In genomic region chr17:35460354-35460851, GRCh38 we compare ENCODE assay signal across 9 cellular contexts. TPM values are rescaled to one million over a fixed set of nuclear protein-coding genes. Genes with fewer than 3 reads are reported as not detected.
A peak's percentile ranks its signal among the peaks of the same experiment; 100 is the strongest.
DNase-seq lines count a peak whose midpoint lies in the region; ATAC-seq and TF ChIP-seq lines count a peak whose summit lies in the region.
"Had no signal": no experiment of that assay in that cellular context is flagged by ENCODE, and none has a peak within 500 bp of the region (broad histone marks: within the 10 kb centered on the region; RNA-seq: fewer than 3 reads in every experiment).

No MANE protein-coding gene starts in this region.

- no peak for TF ChIP-seq RAD21 in Ishikawa (IDR thresholded peaks at IDR 0.05; ENCODE audit: low read depth)

- no peak for TF ChIP-seq CTCF in DOHH2 (IDR thresholded peaks at IDR 0.05; ENCODE audit: low read depth, low read length, poor library complexity, severe bottlenecking)
- TF ChIP-seq CTCF in activated CD8-positive, alpha-beta T cell treated with anti-CD3 and anti-CD28 coated beads for 36 hours (IDR thresholded peaks at IDR 0.05): no peak
- TF ChIP-seq CTCF in psoas muscle (IDR thresholded peaks at IDR 0.05): no peak

- H3K27ac Mint-ChIP-seq in activated CD8-positive, alpha-beta T cell treated with anti-CD3 and anti-CD28 coated beads for 36 hours: peak overlapping the region; percentile 75

- H3K36me3 ChIP-seq in DOHH2 (ENCODE audit: control insufficient read depth, low read length) (no peaks in the 10 kb centered on the region), psoas muscle (ENCODE audit: insufficient read depth in 1 of 2, low read depth in 1 of 2) (no peaks in the 10 kb centered on the region)

- H3K4me1 Mint-ChIP-seq in activated CD8-positive, alpha-beta T cell treated with anti-CD3 and anti-CD28 coated beads for 36 hours (ENCODE audit: low read depth): peaks cover 17% of the 10 kb centered on the region

- 4 to 5% (median 4%) methylated on average over 33 to 44 of the region's 44 CpGs for WGBS in psoas muscle, 3 donors

- peaks cover 28% of the 10 kb centered on the region for H3K9me3 Mint-ChIP-seq in activated CD8-positive, alpha-beta T cell treated with anti-CD3 and anti-CD28 coated beads for 36 hours

- H4K20me1 ChIP-seq in DOHH2 (ENCODE audit: control insufficient read depth, insufficient read depth, low read depth, low read length): no peaks in the 10 kb centered on the region

- H3K79me2 ChIP-seq in DOHH2 (ENCODE audit: control insufficient read depth, low read length): no peaks in the 10 kb centered on the region

- peaks cover 20% of the 10 kb centered on the region for H3K27me3 ChIP-seq in DOHH2 (ENCODE audit: control insufficient read depth, low read length)
- H3K27me3 ChIP-seq in psoas muscle (ENCODE audit: insufficient read depth in 3 of 3, low read length in 2 of 3): peaks cover 2 to 51% (median 4%) of the 10 kb centered on the region in 3 donors

- peak overlapping the region; percentile 45 for H3K4me3 ChIP-seq in DOHH2 (ENCODE audit: low read length)
- peak overlapping the region; percentile 53 for H3K4me3 ChIP-seq in psoas muscle

- H3K27ac ChIP-seq in DOHH2 (ENCODE audit: low read depth, low read length) (no peak overlapping the region), psoas muscle (no peak overlapping the region)

- CTCF ChIA-PET in activated CD8-positive, alpha-beta T cell treated with anti-CD3 and anti-CD28 coated beads for 36 hours (lab: Charles Lee): no interaction called here

- peak overlapping the region; percentile 68 for H3K4me3 Mint-ChIP-seq in activated CD8-positive, alpha-beta T cell treated with anti-CD3 and anti-CD28 coated beads for 36 hours

- peak; percentile 66 for DNase-seq in activated CD8-positive, alpha-beta T cell treated with anti-CD3 and anti-CD28 coated beads for 36 hours
- DNase-seq in psoas muscle: peak; percentile 27 to 55
- no peak for DNase-seq in SIG-M5 (lab: John Stamatoyannopoulos, UW)
- no peak for DNase-seq in NCI-H446 treated with DMSO at 0.1 percent for 48 hours (lab: John Stamatoyannopoulos, UW)
- DNase-seq: IMR-90 had no signal

- no peaks in the 10 kb centered on the region for H3K27me3 Mint-ChIP-seq in activated CD8-positive, alpha-beta T cell treated with anti-CD3 and anti-CD28 coated beads for 36 hours

- no peaks in the 10 kb centered on the region for H3F3A ChIP-seq in DOHH2 (ENCODE audit: control insufficient read depth, insufficient read depth)

- peaks cover 9% of the 10 kb centered on the region for H3K4me1 ChIP-seq in DOHH2 (ENCODE audit: control insufficient read depth, low read length)
- H3K4me1 ChIP-seq in psoas muscle: peaks cover 5% of the 10 kb centered on the region

- intact Hi-C loops in activated CD8-positive, alpha-beta T cell treated with anti-CD3 and anti-CD28 coated beads for 36 hours (cut with micrococcal nuclease): no loop called here
- intact Hi-C loops in psoas muscle (cut with DNase I): no loop called here

- peak; percentile 80 for ATAC-seq in GM21447 (IDR thresholded peaks at IDR 0.05; ENCODE audit: unreplicated experiment)
- ATAC-seq in activated CD8-positive, alpha-beta T cell treated with anti-CD3 and anti-CD28 coated beads for 36 hours: peak; percentile 89
- ATAC-seq in esophagus mucosa: peak; percentile 94
- ATAC-seq in psoas muscle: peak in 2 of 4 donors; percentile 17 to 33

- peak overlapping the region; percentile 46 for H3K4me2 ChIP-seq in DOHH2 (ENCODE audit: low read length)

- H3K9me2 ChIP-seq in DOHH2 (replicated peaks; ENCODE audit: control insufficient read depth, low read length): no peaks in the 10 kb centered on the region

- TF ChIP-seq EP300 in Ishikawa (IDR thresholded peaks at IDR 0.05; ENCODE audit: borderline replicate concordance): peak; percentile 33; the same call in 1 of the 2 replicates

- H3K36me3 Mint-ChIP-seq in activated CD8-positive, alpha-beta T cell treated with anti-CD3 and anti-CD28 coated beads for 36 hours (ENCODE audit: low read depth): peaks cover 28% of the 10 kb centered on the region

- POLR2A ChIA-PET in activated CD8-positive, alpha-beta T cell treated with anti-CD3 and anti-CD28 coated beads for 36 hours (lab: Charles Lee): interaction anchor here (0.6 kb wide), 1 partner anchor 26 kb away, joined by 3 read pairs; no protein-coding TSS in a partner anchor

- H3K9me3 ChIP-seq in DOHH2 (ENCODE audit: control insufficient read depth, insufficient read depth, low read length) (no peaks in the 10 kb centered on the region), psoas muscle (no peaks in the 10 kb centered on the region)

TF ChIP-seq in Ishikawa, 13 proteins besides CTCF, POLR2A, EP300 and RAD21:
- TF ChIP-seq MAX (IDR thresholded peaks at IDR 0.05): peak; percentile 74
- no peak for TF ChIP-seq TAF1 (IDR thresholded peaks at IDR 0.05; ENCODE audit: low read depth)

RNA-seq across cellular contexts. Expression of gene SLFN13, which starts 11.8 kb away (rescaled TPM):
- total RNA-seq in activated CD8-positive, alpha-beta T cell treated with anti-CD3 and anti-CD28 coated beads for 36 hours: 10 to 100 TPM; 39.9 to 41.8 TPM
- total RNA-seq in esophagus mucosa: 7.9 TPM
- 1 to 10 TPM; 1.1 to 3.2 (median 1.9) TPM for total RNA-seq in psoas muscle
- under 1 TPM; 0.13 to 0.35 (median 0.27) TPM for polyA plus RNA-seq in psoas muscle

RNA-seq across cellular contexts. Expression of gene SLFN12, which starts 28.1 kb away (rescaled TPM):
- 1 to 10 TPM; 5.1 to 6.3 TPM for total RNA-seq in activated CD8-positive, alpha-beta T cell treated with anti-CD3 and anti-CD28 coated beads for 36 hours
- 2.6 TPM for total RNA-seq in esophagus mucosa
- total RNA-seq in psoas muscle: 1 to 10 TPM; 1.3 to 3.8 (median 1.9) TPM
- polyA plus RNA-seq in psoas muscle: under 1 TPM; 0.34 to 0.92 (median 0.62) TPM

Comparison
In these comparisons a context has a peak if more than half of its experiments do, and no peak if none do; other contexts are left out.
1. DNase-seq: peak in activated CD8-positive, alpha-beta T cell treated with anti-CD3 and anti-CD28 coated beads for 36 hours (single experiment) and psoas muscle (2 of 2); none in SIG-M5 (single experiment) and NCI-H446 treated with DMSO at 0.1 percent for 48 hours (single experiment).